In the genomic region with DNA sequence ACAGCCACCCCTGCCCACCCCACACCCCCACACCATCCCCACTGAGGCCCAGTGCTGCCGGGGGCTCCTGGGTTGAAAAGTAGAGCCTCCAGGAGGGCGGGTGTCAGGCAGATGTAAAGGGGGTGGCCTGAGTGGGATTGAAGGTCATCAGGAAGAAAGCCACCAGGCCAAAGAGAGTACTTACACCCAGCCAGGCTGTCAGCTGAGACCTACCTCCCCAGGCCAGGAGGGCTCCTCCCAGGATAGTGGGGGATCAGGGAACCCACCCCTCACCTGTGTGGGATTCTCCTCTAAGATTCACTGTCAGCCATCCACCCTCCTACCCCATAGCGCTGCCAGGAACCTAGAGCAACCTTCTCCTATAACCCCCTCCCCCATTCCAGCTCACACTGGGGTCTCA, we compare ENCODE assay signal across 1 cellular context.
TF ChIP-seq lines count a peak whose summit lies in the region.

No MANE protein-coding gene starts in this region.

TF ChIP-seq in GM12878, 131 proteins besides CTCF, POLR2A, EP300 and RAD21:
- TF ChIP-seq E2F8 (IDR thresholded peaks at IDR 0.05; ENCODE audit: low read depth, partially characterized antibody) (no peak), CBFB (IDR thresholded peaks at IDR 0.05; ENCODE audit: low read depth) (no peak), ZBED1 (IDR thresholded peaks at IDR 0.05; ENCODE audit: borderline replicate concordance) (no peak), CBX3 (IDR thresholded peaks at IDR 0.05; ENCODE audit: borderline replicate concordance, low read depth) (no peak), SMC3 (IDR thresholded peaks at IDR 0.05; ENCODE audit: borderline replicate concordance, low read length) (no peak), NFIC (IDR thresholded peaks at IDR 0.05; ENCODE audit: low read depth, low read length) (no peak), LARP7 (IDR thresholded peaks at IDR 0.05) (no peak), BCL3 (IDR thresholded peaks at IDR 0.05; ENCODE audit: borderline replicate concordance, insufficient read depth, low read depth, low read length, poor library complexity, severe bottlenecking) (no peak), JUND (IDR thresholded peaks at IDR 0.05; ENCODE audit: low read depth, low read length) (no peak), TCF7 (IDR thresholded peaks at IDR 0.05; ENCODE audit: borderline replicate concordance) (no peak), SRF (IDR thresholded peaks at IDR 0.05; ENCODE audit: low read depth in 2 of 2, low read length in 2 of 2) (no peak), DPF2 (IDR thresholded peaks at IDR 0.05) (no peak), NBN (IDR thresholded peaks at IDR 0.05) (no peak), USF1 (IDR thresholded peaks at IDR 0.05; ENCODE audit: borderline replicate concordance, extremely low read length, insufficient read depth, low read depth, low read length) (no peak), EGR1 (IDR thresholded peaks at IDR 0.05; ENCODE audit: borderline replicate concordance in 1 of 2, low read depth in 2 of 2, low read length in 2 of 2) (no peak)
- TF ChIP-seq, protein P1, sequence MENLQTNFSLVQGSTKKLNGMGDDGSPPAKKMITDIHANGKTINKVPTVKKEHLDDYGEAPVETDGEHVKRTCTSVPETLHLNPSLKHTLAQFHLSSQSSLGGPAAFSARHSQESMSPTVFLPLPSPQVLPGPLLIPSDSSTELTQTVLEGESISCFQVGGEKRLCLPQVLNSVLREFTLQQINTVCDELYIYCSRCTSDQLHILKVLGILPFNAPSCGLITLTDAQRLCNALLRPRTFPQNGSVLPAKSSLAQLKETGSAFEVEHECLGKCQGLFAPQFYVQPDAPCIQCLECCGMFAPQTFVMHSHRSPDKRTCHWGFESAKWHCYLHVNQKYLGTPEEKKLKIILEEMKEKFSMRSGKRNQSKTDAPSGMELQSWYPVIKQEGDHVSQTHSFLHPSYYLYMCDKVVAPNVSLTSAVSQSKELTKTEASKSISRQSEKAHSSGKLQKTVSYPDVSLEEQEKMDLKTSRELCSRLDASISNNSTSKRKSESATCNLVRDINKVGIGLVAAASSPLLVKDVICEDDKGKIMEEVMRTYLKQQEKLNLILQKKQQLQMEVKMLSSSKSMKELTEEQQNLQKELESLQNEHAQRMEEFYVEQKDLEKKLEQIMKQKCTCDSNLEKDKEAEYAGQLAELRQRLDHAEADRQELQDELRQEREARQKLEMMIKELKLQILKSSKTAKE (IDR thresholded peaks at IDR 0.05; ENCODE audit: low read depth, poor library complexity, severe bottlenecking): no peak
- TF ChIP-seq, protein P2, sequence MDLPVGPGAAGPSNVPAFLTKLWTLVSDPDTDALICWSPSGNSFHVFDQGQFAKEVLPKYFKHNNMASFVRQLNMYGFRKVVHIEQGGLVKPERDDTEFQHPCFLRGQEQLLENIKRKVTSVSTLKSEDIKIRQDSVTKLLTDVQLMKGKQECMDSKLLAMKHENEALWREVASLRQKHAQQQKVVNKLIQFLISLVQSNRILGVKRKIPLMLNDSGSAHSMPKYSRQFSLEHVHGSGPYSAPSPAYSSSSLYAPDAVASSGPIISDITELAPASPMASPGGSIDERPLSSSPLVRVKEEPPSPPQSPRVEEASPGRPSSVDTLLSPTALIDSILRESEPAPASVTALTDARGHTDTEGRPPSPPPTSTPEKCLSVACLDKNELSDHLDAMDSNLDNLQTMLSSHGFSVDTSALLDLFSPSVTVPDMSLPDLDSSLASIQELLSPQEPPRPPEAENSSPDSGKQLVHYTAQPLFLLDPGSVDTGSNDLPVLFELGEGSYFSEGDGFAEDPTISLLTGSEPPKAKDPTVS (IDR thresholded peaks at IDR 0.05; ENCODE audit: low read depth, low read length): no peak
- TF ChIP-seq, protein P3, sequence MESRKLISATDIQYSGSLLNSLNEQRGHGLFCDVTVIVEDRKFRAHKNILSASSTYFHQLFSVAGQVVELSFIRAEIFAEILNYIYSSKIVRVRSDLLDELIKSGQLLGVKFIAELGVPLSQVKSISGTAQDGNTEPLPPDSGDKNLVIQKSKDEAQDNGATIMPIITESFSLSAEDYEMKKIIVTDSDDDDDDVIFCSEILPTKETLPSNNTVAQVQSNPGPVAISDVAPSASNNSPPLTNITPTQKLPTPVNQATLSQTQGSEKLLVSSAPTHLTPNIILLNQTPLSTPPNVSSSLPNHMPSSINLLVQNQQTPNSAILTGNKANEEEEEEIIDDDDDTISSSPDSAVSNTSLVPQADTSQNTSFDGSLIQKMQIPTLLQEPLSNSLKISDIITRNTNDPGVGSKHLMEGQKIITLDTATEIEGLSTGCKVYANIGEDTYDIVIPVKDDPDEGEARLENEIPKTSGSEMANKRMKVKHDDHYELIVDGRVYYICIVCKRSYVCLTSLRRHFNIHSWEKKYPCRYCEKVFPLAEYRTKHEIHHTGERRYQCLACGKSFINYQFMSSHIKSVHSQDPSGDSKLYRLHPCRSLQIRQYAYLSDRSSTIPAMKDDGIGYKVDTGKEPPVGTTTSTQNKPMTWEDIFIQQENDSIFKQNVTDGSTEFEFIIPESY (IDR thresholded peaks at IDR 0.05): no peak
- TF ChIP-seq, protein P4, sequence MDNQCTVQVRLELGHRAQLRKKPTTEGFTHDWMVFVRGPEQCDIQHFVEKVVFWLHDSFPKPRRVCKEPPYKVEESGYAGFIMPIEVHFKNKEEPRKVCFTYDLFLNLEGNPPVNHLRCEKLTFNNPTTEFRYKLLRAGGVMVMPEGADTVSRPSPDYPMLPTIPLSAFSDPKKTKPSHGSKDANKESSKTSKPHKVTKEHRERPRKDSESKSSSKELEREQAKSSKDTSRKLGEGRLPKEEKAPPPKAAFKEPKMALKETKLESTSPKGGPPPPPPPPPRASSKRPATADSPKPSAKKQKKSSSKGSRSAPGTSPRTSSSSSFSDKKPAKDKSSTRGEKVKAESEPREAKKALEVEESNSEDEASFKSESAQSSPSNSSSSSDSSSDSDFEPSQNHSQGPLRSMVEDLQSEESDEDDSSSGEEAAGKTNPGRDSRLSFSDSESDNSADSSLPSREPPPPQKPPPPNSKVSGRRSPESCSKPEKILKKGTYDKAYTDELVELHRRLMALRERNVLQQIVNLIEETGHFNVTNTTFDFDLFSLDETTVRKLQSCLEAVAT (IDR thresholded peaks at IDR 0.05): no peak
- TF ChIP-seq, protein P5, sequence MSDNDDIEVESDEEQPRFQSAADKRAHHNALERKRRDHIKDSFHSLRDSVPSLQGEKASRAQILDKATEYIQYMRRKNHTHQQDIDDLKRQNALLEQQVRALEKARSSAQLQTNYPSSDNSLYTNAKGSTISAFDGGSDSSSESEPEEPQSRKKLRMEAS (IDR thresholded peaks at IDR 0.05; ENCODE audit: low read depth, low read length): no peak
